In genomic region chr2:55419514-55420243, GRCh38 we compare ENCODE assay signal across 1 cellular context.
TF ChIP-seq lines count a peak whose summit lies in the region.

TSS of gene CCDC88A (minus strand) at chr2:55419856. CDS start at chr2:55419079, 777 bp downstream.

TF ChIP-seq in HepG2, 621 proteins besides CTCF, POLR2A, EP300 and RAD21 (continued from another document):
- TF ChIP-seq ZNF609 (CRISPR knock-in tag; IDR thresholded peaks at IDR 0.05; ENCODE audit: borderline replicate concordance) (peak; percentile 84), ZBTB8A (CRISPR knock-in tag; IDR thresholded peaks at IDR 0.05; ENCODE audit: borderline replicate concordance, low read depth) (no peak), ZNF547 (CRISPR knock-in tag; IDR thresholded peaks at IDR 0.05) (peak; percentile 96), CHD4 (IDR thresholded peaks at IDR 0.05; ENCODE audit: borderline replicate concordance, low read length) (no peak), STAT5B (CRISPR knock-in tag; IDR thresholded peaks at IDR 0.05) (peak; percentile 77; the same call in 1 of the 2 replicates), REXO4 (CRISPR knock-in tag; IDR thresholded peaks at IDR 0.05; ENCODE audit: borderline replicate concordance) (peak; percentile 82; the same call in 1 of the 2 replicates), LRRFIP1 (CRISPR knock-in tag; conservative IDR thresholded peaks at IDR 0.05) (peak; percentile 82; the same call in 1 of the 2 replicates), KAT2B (IDR thresholded peaks at IDR 0.05; ENCODE audit: borderline replicate concordance, low read depth, low read length) (no peak), THYN1 (CRISPR knock-in tag; IDR thresholded peaks at IDR 0.05; ENCODE audit: borderline replicate concordance, low read depth) (no peak), TRAFD1 (CRISPR knock-in tag; IDR thresholded peaks at IDR 0.05; ENCODE audit: borderline replicate concordance) (no peak), ZNF446 (CRISPR knock-in tag; IDR thresholded peaks at IDR 0.05) (no peak; the same call in 1 of the 2 replicates), ZNF800 (CRISPR knock-in tag; IDR thresholded peaks at IDR 0.05) (peak; percentile 90), ASH2L (IDR thresholded peaks at IDR 0.05; ENCODE audit: insufficient read length, low read depth, low read length) (peak; percentile 99), ZNF558 (CRISPR knock-in tag; IDR thresholded peaks at IDR 0.05; ENCODE audit: borderline replicate concordance) (peak; percentile 99), ELF3 (CRISPR knock-in tag; IDR thresholded peaks at IDR 0.05) (peak; percentile 94), ETV5 (CRISPR knock-in tag; IDR thresholded peaks at IDR 0.05; ENCODE audit: borderline replicate concordance) (peak; percentile 67; the same call in 1 of the 2 replicates), ZNF331 (CRISPR knock-in tag; IDR thresholded peaks at IDR 0.05) (peak; percentile 99), RBFOX2 (IDR thresholded peaks at IDR 0.05; ENCODE audit: low read depth, low read length) (peak; percentile 93), ZNF484 (CRISPR knock-in tag; IDR thresholded peaks at IDR 0.05; ENCODE audit: borderline replicate concordance, low read depth) (no peak; the same call in 1 of the 2 replicates), HNF1A (IDR thresholded peaks at IDR 0.05; ENCODE audit: low read depth) (no peak; the same call in 1 of the 2 replicates), HNF1A (CRISPR knock-in tag; IDR thresholded peaks at IDR 0.05; ENCODE audit: borderline replicate concordance) (peak; percentile 91), ZNF83 (CRISPR knock-in tag; IDR thresholded peaks at IDR 0.05; ENCODE audit: borderline replicate concordance) (no peak; the same call in none of the 2 replicates), ZNF343 (CRISPR knock-in tag; IDR thresholded peaks at IDR 0.05) (peak; percentile 39; the same call in 1 of the 2 replicates), ZNF414 (CRISPR knock-in tag; IDR thresholded peaks at IDR 0.05) (peak; percentile 99), MZF1 (CRISPR knock-in tag; IDR thresholded peaks at IDR 0.05; ENCODE audit: borderline replicate concordance) (0 out of 2 replicates have a peak, but pooled peaks have one; percentile 28), ZNF619 (CRISPR knock-in tag; IDR thresholded peaks at IDR 0.05) (peak; percentile 82; the same call in 1 of the 2 replicates), ZNF510 (CRISPR knock-in tag; IDR thresholded peaks at IDR 0.05; ENCODE audit: low read depth) (peak; percentile 94), TCF7L2 (IDR thresholded peaks at IDR 0.05; ENCODE audit: low read depth, low read length) (no peak), ZFP91 (CRISPR knock-in tag; IDR thresholded peaks at IDR 0.05; ENCODE audit: borderline replicate concordance) (peak; percentile 98)
